ENCODE assay signal across 20 cellular contexts in genomic region chr11:117913736-117914397, GRCh38. TPM values are rescaled to one million over a fixed set of nuclear protein-coding genes. Genes with fewer than 3 reads are reported as not detected.
"Had no signal": no experiment of that assay in that cellular context is flagged by ENCODE, and none has a peak within 500 bp of the region (broad histone marks: within the 10 kb centered on the region; RNA-seq: fewer than 3 reads in every experiment).

No MANE protein-coding gene starts in this region.

- H3K27me3 Mint-ChIP-seq: activated CD4-positive, alpha-beta T cell treated with anti-CD3 and anti-CD28 coated beads, Interleukin-2, amount 10 ng/mL, durations not matched to agents 7 days and 5 days; activated naive CD8-positive, alpha-beta T cell; central memory CD8-positive, alpha-beta T cell; stimulated activated naive CD8-positive, alpha-beta T cell treated with anti-CD3 and anti-CD28 coated beads, Interleukin-15, Interleukin-2, amounts not matched to agents 100 ng/mL and 50 ng/mL, for 24 hours had no signal

- H3K27me3 ChIP-seq: right atrium auricular region had no signal

- H3K36me3 ChIP-seq: right atrium auricular region, suprapubic skin had no signal

- H3K9me3 ChIP-seq: right atrium auricular region, suprapubic skin had no signal

- DNase-seq: activated CD4-positive, alpha-beta T cell treated with anti-CD3 and anti-CD28 coated beads, Interleukin-2, amount 10 ng/mL, durations not matched to agents 7 days and 5 days; activated gamma-delta T cell treated with Interleukin-2 at 50 U/mL for 16 hours; activated T-cell treated with anti-CD3 and anti-CD28 coated beads, Interleukin-2, amount 50 U/mL, for 4 hours; amniotic stem cell; cortex of kidney; effector CD8-positive, alpha-beta T cell; foreskin keratinocyte; kidney glomerular epithelial cell; mesenchymal stem cell; natural killer cell; nucleus accumbens; SW 1271; trophoblast cell had no signal

- H3K36me3 Mint-ChIP-seq: natural killer cell had no signal

- H3K27ac Mint-ChIP-seq: activated CD4-positive, alpha-beta T cell treated with anti-CD3 and anti-CD28 coated beads, Interleukin-2, amount 10 ng/mL, durations not matched to agents 7 days and 5 days; activated naive CD8-positive, alpha-beta T cell; natural killer cell; progenitor cell of endocrine pancreas; stimulated activated naive CD8-positive, alpha-beta T cell treated with anti-CD3 and anti-CD28 coated beads, Interleukin-15, Interleukin-2, amounts not matched to agents 100 ng/mL and 50 ng/mL, for 24 hours had no signal

- ATAC-seq: activated T-cell treated with anti-CD3 and anti-CD28 coated beads, Interleukin-2, amount 50 U/mL, for 4 hours; foreskin keratinocyte; natural killer cell had no signal

- H3K9me3 Mint-ChIP-seq: activated CD4-positive, alpha-beta T cell treated with anti-CD3 and anti-CD28 coated beads, Interleukin-2, amount 10 ng/mL, durations not matched to agents 7 days and 5 days; activated T-cell treated with anti-CD3 and anti-CD28 coated beads, Interleukin-2, amount 50 U/mL, for 4 hours; central memory CD8-positive, alpha-beta T cell; natural killer cell; stimulated activated naive CD8-positive, alpha-beta T cell treated with anti-CD3 and anti-CD28 coated beads, Interleukin-15, Interleukin-2, amounts not matched to agents 100 ng/mL and 50 ng/mL, for 24 hours had no signal

- H3K4me3 ChIP-seq: right atrium auricular region, suprapubic skin had no signal

- H3K4me1 ChIP-seq: foreskin keratinocyte, right atrium auricular region, suprapubic skin had no signal

- H3K27ac ChIP-seq: foreskin keratinocyte, right atrium auricular region, suprapubic skin had no signal

- H3K4me3 Mint-ChIP-seq: activated CD4-positive, alpha-beta T cell treated with anti-CD3 and anti-CD28 coated beads, Interleukin-2, amount 10 ng/mL, durations not matched to agents 7 days and 5 days; activated naive CD8-positive, alpha-beta T cell; activated T-cell treated with anti-CD3 and anti-CD28 coated beads, Interleukin-2, amount 50 U/mL, for 4 hours; central memory CD8-positive, alpha-beta T cell; natural killer cell; stimulated activated naive CD8-positive, alpha-beta T cell treated with anti-CD3 and anti-CD28 coated beads, Interleukin-15, Interleukin-2, amounts not matched to agents 100 ng/mL and 50 ng/mL, for 24 hours had no signal

RNA-seq across cellular contexts. Expression of gene TMPRSS13, which starts 15.3 kb away (rescaled TPM):
- total RNA-seq: right atrium auricular region had no signal

RNA-seq across cellular contexts. Expression of gene FXYD6, which starts 37.4 kb away (rescaled TPM):
- total RNA-seq: activated CD4-positive, alpha-beta T cell treated with anti-CD3 and anti-CD28 coated beads, Interleukin-2, amount 10 ng/mL, durations not matched to agents 7 days and 5 days; foreskin keratinocyte; T-helper 2 cell treated with Interferon-gamma antibody and Interleukin-4, amounts not matched to agents 100 ng/mL and 5 ng/mL, for 36 hours had no signal
